ENCODE assay signal across 11 cellular contexts in the genomic region with DNA sequence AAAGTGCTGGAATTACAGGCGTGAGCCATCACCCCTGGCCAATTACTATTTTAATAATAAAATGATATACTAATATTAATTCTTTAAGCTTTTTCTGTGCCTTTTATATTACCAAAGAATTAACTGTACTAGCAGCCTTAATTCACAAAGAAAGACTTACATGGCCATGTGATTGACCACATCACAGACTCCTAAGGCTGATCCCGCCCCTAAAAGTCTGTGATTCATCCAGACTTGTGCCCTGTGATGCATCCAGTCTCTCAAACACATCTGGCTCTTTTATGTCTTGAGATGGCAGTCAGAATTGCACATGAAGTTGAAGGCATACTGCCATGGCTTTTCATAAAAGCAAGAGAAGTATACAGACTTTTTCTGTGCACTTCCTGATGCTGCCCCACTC.
DNase-seq lines count a peak whose midpoint lies in the region; ATAC-seq lines count a peak whose summit lies in the region.
"Had no signal": no experiment of that assay in that cellular context is flagged by ENCODE, and none has a peak within 500 bp of the region (broad histone marks: within the 10 kb centered on the region; RNA-seq: fewer than 3 reads in every experiment).

No MANE protein-coding gene starts in this region.

- intact Hi-C loops in left colon (cut with DNase I, micrococcal nuclease) = no loop called here

- DNase-seq in AG08396 (ENCODE audit: low spot score) (peak; percentile 53), H4 (ENCODE audit: low spot score) (peak; percentile 46), astrocyte of the hippocampus (ENCODE audit: low read depth, low spot score) (peak; percentile 70), islet precursor cell (peak; percentile 82), left colon (no peak)
- DNase-seq: Kasumi-1; stimulated activated CD4-positive, alpha-beta T cell treated with anti-CD3 and anti-CD28 coated beads, Interleukin-2, amount 100 ng/mL, for 48 hours; stimulated activated naive CD4-positive, alpha-beta T cell treated with Interleukin-2 at 50 U/mL for 16 hours had no signal

- no peak for ATAC-seq in HG02973 (IDR thresholded peaks at IDR 0.05; ENCODE audit: unreplicated experiment)
- ATAC-seq in HG03135 (IDR thresholded peaks at IDR 0.05; ENCODE audit: unreplicated experiment) = no peak
- no peak for ATAC-seq in left colon
- ATAC-seq in HG03432 (IDR thresholded peaks at IDR 0.05; ENCODE audit: unreplicated experiment) = no peak

Comparison
In these comparisons a context has a peak if more than half of its experiments do, and no peak if none do; other contexts are left out.
1. DNase-seq: peak in AG08396 (single experiment), H4 (single experiment), astrocyte of the hippocampus (single experiment) and islet precursor cell (single experiment); none in left colon (0 of 2).